Comparison of ENCODE assay signal across 27 cellular contexts in genomic region chr3:142777927-142778326, GRCh38.
"Had no signal": no experiment of that assay in that cellular context is flagged by ENCODE, and none has a peak within 500 bp of the region (broad histone marks: within the 10 kb centered on the region; RNA-seq: fewer than 3 reads in every experiment).

No MANE protein-coding gene starts in this region.

- FAIRE-seq: keratinocyte had no signal

- DNase-seq: activated CD4-positive, alpha-beta memory T cell treated with anti-CD3 and anti-CD28 coated beads for 36 hours; activated CD4-positive, alpha-beta T cell treated with anti-CD3 and anti-CD28 coated beads, Interleukin-2, amount 10 ng/mL, durations not matched to agents 24 days and 14 days; activated CD4-positive, CD25-positive, alpha-beta regulatory T cell treated with anti-CD3 and anti-CD28 coated beads, Interleukin-2, amount 50 U/mL, for 72 hours; activated CD8-positive, alpha-beta memory T cell treated with anti-CD3 and anti-CD28 coated beads, Interleukin-2, amount 50 U/mL, for 4 hours; activated effector memory CD4-positive, alpha-beta T cell treated with anti-CD3 and anti-CD28 coated beads, Interleukin-2, amount 50 U/mL, for 16 hours; activated naive CD4-positive, alpha-beta T cell treated with anti-CD3 and anti-CD28 coated beads for 36 hours; activated naive CD8-positive, alpha-beta T cell treated with anti-CD3 and anti-CD28 coated beads for 36 hours; activated T-cell treated with anti-CD3 and anti-CD28 coated beads, Interleukin-2, amount 50 U/mL, for 1 hour; cerebellar nuclear complex; colonic mucosa; dorsolateral prefrontal cortex; effector memory CD4-positive, alpha-beta T cell; erythroblast; gastrocnemius medialis; glutamatergic neuron; left cardiac atrium; left ventricle myocardium superior; mammary epithelial cell; midbrain; naive thymus-derived CD4-positive, alpha-beta T cell; occipital lobe; right cardiac atrium; spleen; stimulated activated naive CD4-positive, alpha-beta T cell treated with Interleukin-2 at 50 U/mL for 16 hours; testis; transverse colon had no signal

- ATAC-seq: gastrocnemius medialis; left cardiac atrium; left ventricle myocardium superior; naive thymus-derived CD4-positive, alpha-beta T cell; right cardiac atrium had no signal
